8 cellular contexts compared by ENCODE assay signal in genomic region chr1:202348509-202349262, GRCh38. TPM values are rescaled to one million over a fixed set of nuclear protein-coding genes. Genes with fewer than 3 reads are reported as not detected.
DNase-seq lines count a peak whose midpoint lies in the region; ATAC-seq and TF ChIP-seq lines count a peak whose summit lies in the region.

TSS of gene PPP1R12B (plus strand) at chr1:202348699. CDS start at chr1:202348852, 153 bp downstream.

- no peaks in the 10 kb centered on the region for H3K27me3 Mint-ChIP-seq in T-helper 1 cell treated with Interleukin-12 subunit alpha and Interleukin-12 subunit beta and Interleukin-4 antibody, amounts not matched to agents 30 μg/mL and 1 μg/mL, for 36 hours (ENCODE audit: low read depth)

- TF ChIP-seq POLR2A in prostate gland (IDR thresholded peaks at IDR 0.05), result peak; percentile 57

- H3K36me3 ChIP-seq in left ventricle myocardium inferior, result no peaks in the 10 kb centered on the region
- no peaks in the 10 kb centered on the region for H3K36me3 ChIP-seq in prostate gland
- H3K36me3 ChIP-seq in urinary bladder (ENCODE audit: insufficient read depth), result no peaks in the 10 kb centered on the region

- H3K27ac ChIP-seq in left ventricle myocardium inferior (replicated peaks), result peak within 1 kb of the TSS; percentile 95
- peak within 1 kb of the TSS; percentile 80 to 82 for H3K27ac ChIP-seq in prostate gland
- peak within 1 kb of the TSS; percentile 71 for H3K27ac ChIP-seq in urinary bladder (ENCODE audit: low read depth)

- H3K27ac Mint-ChIP-seq in T-helper 1 cell treated with Interleukin-12 subunit alpha and Interleukin-12 subunit beta and Interleukin-4 antibody, amounts not matched to agents 30 μg/mL and 1 μg/mL, for 36 hours, result peak within 1 kb of the TSS; percentile 95

- intact Hi-C loops in left ventricle myocardium inferior (cut with micrococcal nuclease) (loop anchor here (10.0 kb wide), 1 partner anchor 376 kb away; no protein-coding TSS in a partner anchor), prostate gland (cut with DNase I) (loop anchor here (5.0 to 10.0 kb wide), 3 partner anchors 56 to 369 kb away; no protein-coding TSS in a partner anchor)

- TF ChIP-seq CTCF in GM13977 (IDR thresholded peaks at IDR 0.05; ENCODE audit: extremely low read depth, insufficient read depth, missing control alignments) (no peak), left ventricle myocardium inferior (IDR thresholded peaks at IDR 0.05; ENCODE audit: borderline replicate concordance) (no peak), prostate gland (IDR thresholded peaks at IDR 0.05) (peak in 1 of 4 experiments; percentile 16)

- peak; percentile 96 for ATAC-seq in HG02884 (IDR thresholded peaks at IDR 0.05; ENCODE audit: unreplicated experiment)

- H3K4me3 ChIP-seq in left ventricle myocardium inferior (peak within 1 kb of the TSS; percentile 89), prostate gland (peak within 1 kb of the TSS; percentile 73 to 82), urinary bladder (ENCODE audit: low read depth, low read length) (peak within 1 kb of the TSS; percentile 61)

- peaks cover 53% of the 10 kb centered on the region for H3K4me1 ChIP-seq in left ventricle myocardium inferior
- no peaks in the 10 kb centered on the region for H3K4me1 ChIP-seq in prostate gland (replicated peaks)
- H3K4me1 ChIP-seq in urinary bladder (ENCODE audit: insufficient read depth), result peaks cover 1% of the 10 kb centered on the region

- H3K27me3 ChIP-seq in left ventricle myocardium inferior (ENCODE audit: low read depth) (no peaks in the 10 kb centered on the region), prostate gland (replicated peaks; ENCODE audit: insufficient read depth) (no peaks in the 10 kb centered on the region)

- DNase-seq in GM13977 (ENCODE audit: low spot score), result peak; percentile 88
- peak; percentile 98 for DNase-seq in NCI-H1694 (lab: John Stamatoyannopoulos, UW)
- peak; percentile 88 to 100 (median 98) for DNase-seq in amygdala (lab: John Stamatoyannopoulos, UW)
- DNase-seq in left ventricle myocardium inferior, result peak; percentile 97
- DNase-seq in prostate gland (ENCODE audit: low spot score), result peak; percentile 98

- in situ Hi-C loops in GM13977 (cut with MboI; ENCODE audit: low pct_unique_long_range_greater_than_20kb, low sequenced_read_pairs, unreplicated experiment), result no loop called here

- H3K4me3 Mint-ChIP-seq in T-helper 1 cell treated with Interleukin-12 subunit alpha and Interleukin-12 subunit beta and Interleukin-4 antibody, amounts not matched to agents 30 μg/mL and 1 μg/mL, for 36 hours, result peak within 1 kb of the TSS; percentile 88

- no peaks in the 10 kb centered on the region for H3K9me3 ChIP-seq in left ventricle myocardium inferior (replicated peaks)
- H3K9me3 ChIP-seq in prostate gland, result no peaks in the 10 kb centered on the region

- peaks cover 1% of the 10 kb centered on the region for H3K36me3 Mint-ChIP-seq in T-helper 1 cell treated with Interleukin-12 subunit alpha and Interleukin-12 subunit beta and Interleukin-4 antibody, amounts not matched to agents 30 μg/mL and 1 μg/mL, for 36 hours (ENCODE audit: low read depth)

- under 1% methylated on average over 62 of the region's 62 CpGs for WGBS in prostate gland
- WGBS in urinary bladder, result under 1% methylated on average over 62 of the region's 62 CpGs

- peaks cover 22% of the 10 kb centered on the region for H3K4me1 Mint-ChIP-seq in T-helper 1 cell treated with Interleukin-12 subunit alpha and Interleukin-12 subunit beta and Interleukin-4 antibody, amounts not matched to agents 30 μg/mL and 1 μg/mL, for 36 hours (ENCODE audit: low read depth)

- H3K9me3 Mint-ChIP-seq in T-helper 1 cell treated with Interleukin-12 subunit alpha and Interleukin-12 subunit beta and Interleukin-4 antibody, amounts not matched to agents 30 μg/mL and 1 μg/mL, for 36 hours, result no peaks in the 10 kb centered on the region

RNA-seq across cellular contexts. Expression of gene PPP1R12B, which starts in this region (rescaled TPM):
- 706 TPM for total RNA-seq in left ventricle myocardium inferior
- total RNA-seq in prostate gland, result 100 to 1,000 TPM; 116 to 179 TPM
- 352 TPM for total RNA-seq in urinary bladder
- polyA plus RNA-seq in urinary bladder, result 293 TPM

Comparison
In these comparisons a context has a peak if more than half of its experiments do, and no peak if none do; other contexts are left out.
1. Peak in every context shown above with its lines: DNase-seq, ATAC-seq, H3K4me3 ChIP-seq and H3K27ac ChIP-seq.